In genomic region chr16:89646906-89647305, GRCh38 we compare ENCODE assay signal across 13 cellular contexts. TPM values are rescaled to one million over a fixed set of nuclear protein-coding genes. Genes with fewer than 3 reads are reported as not detected.
A peak's percentile ranks its signal among the peaks of the same experiment; 100 is the strongest.
DNase-seq lines count a peak whose midpoint lies in the region; ATAC-seq and TF ChIP-seq lines count a peak whose summit lies in the region.
"Had no signal": no experiment of that assay in that cellular context is flagged by ENCODE, and none has a peak within 500 bp of the region (broad histone marks: within the 10 kb centered on the region; RNA-seq: fewer than 3 reads in every experiment).

No MANE protein-coding gene starts in this region.

- H3K36me3 ChIP-seq in RWPE2 (ENCODE audit: low read depth) (peaks cover 24% of the 10 kb centered on the region), osteoblast (ENCODE audit: insufficient read depth, low read length) (peaks cover 31% of the 10 kb centered on the region)

- POLR2A ChIA-PET in activated CD8-positive, alpha-beta T cell treated with anti-CD3 and anti-CD28 coated beads for 36 hours (lab: Charles Lee), result no interaction called here

- H2AFZ ChIP-seq in osteoblast (ENCODE audit: low read length), result no peak overlapping the region

- H3K4me1 ChIP-seq in RWPE2 (ENCODE audit: insufficient read depth, poor library complexity, severe bottlenecking), result peaks cover 4% of the 10 kb centered on the region
- no peaks in the 10 kb centered on the region for H3K4me1 ChIP-seq in osteoblast (ENCODE audit: insufficient read depth, low read length)
- H3K4me1 ChIP-seq: HAP-1 had no signal

- H3K27me3 ChIP-seq in RWPE2 (ENCODE audit: insufficient read depth, poor library complexity, severe bottlenecking), result no peaks in the 10 kb centered on the region
- no peaks in the 10 kb centered on the region for H3K27me3 ChIP-seq in osteoblast (ENCODE audit: insufficient read depth, low read length)
- H3K27me3 ChIP-seq: BLaER1 treated with 17β-estradiol and CSF1 and Interleukin-3, amounts not matched to agents 10 nM and 100 nM had no signal

- ATAC-seq in RWPE2 (ENCODE audit: low read depth) (peak; percentile 75), HG03432 (IDR thresholded peaks at IDR 0.05; ENCODE audit: unreplicated experiment) (no peak)
- ATAC-seq in activated CD8-positive, alpha-beta T cell treated with anti-CD3 and anti-CD28 coated beads for 36 hours, result no peak

- TF ChIP-seq CTCF in RWPE2 (IDR thresholded peaks at IDR 0.05; ENCODE audit: poor library complexity, severe bottlenecking) (no peak), osteoblast (IDR thresholded peaks at IDR 0.05; ENCODE audit: extremely low read depth, low read depth, low read length) (no peak)
- no peak for TF ChIP-seq CTCF in activated CD8-positive, alpha-beta T cell treated with anti-CD3 and anti-CD28 coated beads for 36 hours (IDR thresholded peaks at IDR 0.05)

- CTCF ChIA-PET in activated CD8-positive, alpha-beta T cell treated with anti-CD3 and anti-CD28 coated beads for 36 hours (lab: Charles Lee), result no interaction called here

- DNase-seq in HPDE6-E6E7 (ENCODE audit: extremely low spot score) (peak; percentile 41), RWPE2 (ENCODE audit: low spot score) (peak; percentile 93), epithelial cell of prostate (ENCODE audit: low read depth, low spot score) (peak; percentile 18), osteoblast (ENCODE audit: insufficient read length, low spot score, missing footprints) (peak; percentile 73), T1000 (lab: John Stamatoyannopoulos, UW) (no peak)
- DNase-seq in activated CD8-positive, alpha-beta T cell treated with anti-CD3 and anti-CD28 coated beads for 36 hours, result no peak
- DNase-seq: ACHN; CD4-positive, CD25-positive, alpha-beta regulatory T cell had no signal

- no peak overlapping the region for H3K4me3 Mint-ChIP-seq in activated CD8-positive, alpha-beta T cell treated with anti-CD3 and anti-CD28 coated beads for 36 hours
- H3K4me3 Mint-ChIP-seq: CD4-positive, CD25-positive, alpha-beta regulatory T cell had no signal

- H3K36me3 Mint-ChIP-seq in activated CD8-positive, alpha-beta T cell treated with anti-CD3 and anti-CD28 coated beads for 36 hours (ENCODE audit: low read depth), result peaks cover 29% of the 10 kb centered on the region

- peaks cover 18% of the 10 kb centered on the region for H4K20me1 ChIP-seq in osteoblast (ENCODE audit: insufficient read depth, low read length)

- H3K27ac Mint-ChIP-seq in activated CD8-positive, alpha-beta T cell treated with anti-CD3 and anti-CD28 coated beads for 36 hours, result no peak overlapping the region
- H3K27ac Mint-ChIP-seq: CD4-positive, CD25-positive, alpha-beta regulatory T cell had no signal

- peaks cover 17% of the 10 kb centered on the region for H3K79me2 ChIP-seq in osteoblast (ENCODE audit: insufficient read depth, low read length)

- H3K9me3 ChIP-seq in RWPE2 (ENCODE audit: severe bottlenecking) (no peaks in the 10 kb centered on the region), osteoblast (ENCODE audit: low read depth, low read length) (no peaks in the 10 kb centered on the region)
- H3K9me3 ChIP-seq: BLaER1 treated with 17β-estradiol and CSF1 and Interleukin-3, amounts not matched to agents 10 nM and 100 nM; HAP-1 had no signal

- no peaks in the 10 kb centered on the region for H3K4me1 Mint-ChIP-seq in activated CD8-positive, alpha-beta T cell treated with anti-CD3 and anti-CD28 coated beads for 36 hours (ENCODE audit: low read depth)

- H3K9me3 Mint-ChIP-seq in activated CD8-positive, alpha-beta T cell treated with anti-CD3 and anti-CD28 coated beads for 36 hours, result no peaks in the 10 kb centered on the region

- H3K4me3 ChIP-seq in RWPE2 (ENCODE audit: severe bottlenecking) (no peak overlapping the region), osteoblast (ENCODE audit: insufficient read depth, low read length) (no peak overlapping the region)
- H3K4me3 ChIP-seq: BLaER1 treated with 17β-estradiol and CSF1 and Interleukin-3, amounts not matched to agents 10 nM and 100 nM; HAP-1 had no signal

- intact Hi-C loops in activated CD8-positive, alpha-beta T cell treated with anti-CD3 and anti-CD28 coated beads for 36 hours (cut with micrococcal nuclease), result no loop called here

- no peak overlapping the region for H3K4me2 ChIP-seq in osteoblast (ENCODE audit: insufficient read depth, low read length)
- H3K4me2 ChIP-seq: BLaER1 treated with 17β-estradiol and CSF1 and Interleukin-3, amounts not matched to agents 10 nM and 100 nM had no signal

- H3K27ac ChIP-seq in RWPE2 (ENCODE audit: poor library complexity, severe bottlenecking), result no peak overlapping the region
- no peak overlapping the region for H3K27ac ChIP-seq in epithelial cell of prostate
- no peak overlapping the region for H3K27ac ChIP-seq in osteoblast (ENCODE audit: low read depth, low read length)
- H3K27ac ChIP-seq: BLaER1 treated with 17β-estradiol and CSF1 and Interleukin-3, amounts not matched to agents 10 nM and 100 nM had no signal

- H3K27me3 Mint-ChIP-seq in activated CD8-positive, alpha-beta T cell treated with anti-CD3 and anti-CD28 coated beads for 36 hours, result no peaks in the 10 kb centered on the region
- H3K27me3 Mint-ChIP-seq: CD4-positive, CD25-positive, alpha-beta regulatory T cell had no signal

RNA-seq across cellular contexts. Expression of gene CHMP1A, which starts 10.6 kb away (rescaled TPM):
- total RNA-seq in osteoblast, result 101 and 110 TPM in 2 replicates
- total RNA-seq in activated CD8-positive, alpha-beta T cell treated with anti-CD3 and anti-CD28 coated beads for 36 hours, result 10 to 100 TPM; 51.1 to 56.9 TPM

RNA-seq across cellular contexts. Expression of gene SPATA33, which starts 10.7 kb away (rescaled TPM):
- total RNA-seq in osteoblast, result 3.2 and 3.3 TPM in 2 replicates
- 1 to 10 TPM; 6.3 to 7.1 TPM for total RNA-seq in activated CD8-positive, alpha-beta T cell treated with anti-CD3 and anti-CD28 coated beads for 36 hours

RNA-seq across cellular contexts. Expression of gene DPEP1, which starts 33.5 kb away (rescaled TPM):
- total RNA-seq in osteoblast, result 0.29 and 0.36 TPM in 2 replicates
- total RNA-seq in activated CD8-positive, alpha-beta T cell treated with anti-CD3 and anti-CD28 coated beads for 36 hours, result not detected
- total RNA-seq: CD4-positive, CD25-positive, alpha-beta regulatory T cell; Daoy; HT1080 had no signal

RNA-seq across cellular contexts. Expression of gene CDK10, which starts 39.6 kb away (rescaled TPM):
- total RNA-seq in osteoblast, result 24.8 and 37.6 TPM in 2 replicates
- total RNA-seq in activated CD8-positive, alpha-beta T cell treated with anti-CD3 and anti-CD28 coated beads for 36 hours, result 10 to 100 TPM; 85.8 to 98.6 TPM

RNA-seq across cellular contexts. Expression of gene SPATA2L, which starts 54.6 kb away (rescaled TPM):
- 12.1 and 14.8 TPM in 2 replicates for total RNA-seq in osteoblast
- total RNA-seq in activated CD8-positive, alpha-beta T cell treated with anti-CD3 and anti-CD28 coated beads for 36 hours, result 1 to 10 TPM; 2.6 to 3.3 TPM

Comparison
In these comparisons a context has a peak if more than half of its experiments do, and no peak if none do; other contexts are left out.
1. DNase-seq: peak in HPDE6-E6E7 (single experiment), RWPE2 (single experiment), epithelial cell of prostate (single experiment) and osteoblast (single experiment); none in activated CD8-positive, alpha-beta T cell treated with anti-CD3 and anti-CD28 coated beads for 36 hours (single experiment) and T1000 (single experiment).